Comparison of ENCODE assay signal across 25 cellular contexts in genomic region chr5:64836190-64836750, GRCh38.
A peak's percentile ranks its signal among the peaks of the same experiment; 100 is the strongest.
DNase-seq lines count a peak whose midpoint lies in the region; ATAC-seq and TF ChIP-seq lines count a peak whose summit lies in the region.
"Had no signal": no experiment of that assay in that cellular context is flagged by ENCODE, and none has a peak within 500 bp of the region (broad histone marks: within the 10 kb centered on the region; RNA-seq: fewer than 3 reads in every experiment).

No MANE protein-coding gene starts in this region.

- dilution Hi-C loops in mammary epithelial cell (cut with HindIII; ENCODE audit: low sequenced_read_pairs), result no loop called here

- BruUV-seq in mammary epithelial cell (replicated peaks; lab: Mats Ljungman, UMichigan), result no TSS peak

- in situ Hi-C loops in mammary epithelial cell (cut with MboI; ENCODE audit: low sequenced_read_pairs in 2 of 2), result no loop called here

- H3K9ac ChIP-seq in mammary epithelial cell (ENCODE audit: insufficient read depth, low read length), result no peak overlapping the region
- H3K9ac ChIP-seq: BLaER1, KMS-11 had no signal

- H3K27me3 ChIP-seq in left ventricle myocardium inferior (ENCODE audit: low read depth), result no peaks in the 10 kb centered on the region
- no peaks in the 10 kb centered on the region for H3K27me3 ChIP-seq in gastroesophageal sphincter
- H3K27me3 ChIP-seq in mammary epithelial cell (ENCODE audit: insufficient read depth, low read length), result no peaks in the 10 kb centered on the region
- H3K27me3 ChIP-seq: BLaER1, SJCRH30, testis had no signal

- DNase-seq in left ventricle myocardium inferior (no peak), cardiac septum (ENCODE audit: low spot score) (no peak), dermis blood vessel endothelial cell (peak; percentile 60), stromal cell of bone marrow (ENCODE audit: low read depth) (peak; percentile 23), SKM-1 (lab: John Stamatoyannopoulos, UW; ENCODE audit: unreplicated experiment) (no peak), mammary epithelial cell (no peak)
- DNase-seq: activated CD4-positive, alpha-beta T cell treated with anti-CD3 and anti-CD28 coated beads, Interleukin-2, amount 10 ng/mL, durations not matched to agents 7 days and 5 days; anterior cingulate cortex; COR-L47; DMS79; MV-4-11; NCI-H1694; NCI-H2171 treated with DMSO at 0.1 percent for 48 hours; NCI-H524; retina; SJCRH30; stimulated activated CD4-positive, alpha-beta T cell treated with anti-CD3 and anti-CD28 coated beads, Interleukin-12 subunit alpha, Interleukin-12 subunit beta, amount 100 ng/mL, for 4 hours; stimulated activated CD4-positive, alpha-beta T cell treated with anti-CD3 and anti-CD28 coated beads, Interleukin-4, amount 100 ng/mL, for 24 hours; stimulated activated naive B cell treated with anti-CD40 and anti-IgM and Interleukin-4, amounts not matched to agents 10 μg/mL and 1 μg/mL and 100 μg/mL, for 72 hours; testis had no signal

- TF ChIP-seq EP300 in gastroesophageal sphincter (IDR thresholded peaks at IDR 0.05), result no peak

- H3K27ac ChIP-seq in left ventricle myocardium inferior (replicated peaks) (peak overlapping the region; percentile 66), gastroesophageal sphincter (peak overlapping the region; percentile 54 to 73 (median 60)), mammary epithelial cell (ENCODE audit: insufficient read depth, low read depth, low read length) (no peak overlapping the region)
- H3K27ac ChIP-seq: BLaER1, KMS-11, SJCRH30 had no signal

- H3K4me1 ChIP-seq in left ventricle myocardium inferior (peaks cover 53% of the 10 kb centered on the region), gastroesophageal sphincter (peaks cover 4 to 66% (median 19%) of the 10 kb centered on the region in 3 donors), mammary epithelial cell (ENCODE audit: insufficient read depth, low read length) (peaks cover 6% of the 10 kb centered on the region)
- H3K4me1 ChIP-seq: BLaER1, SJCRH30, testis had no signal

- no peaks in the 10 kb centered on the region for H3K9me3 ChIP-seq in left ventricle myocardium inferior (replicated peaks)
- H3K9me3 ChIP-seq in gastroesophageal sphincter, result no peaks in the 10 kb centered on the region
- H3K9me3 ChIP-seq in mammary epithelial cell (replicated peaks; ENCODE audit: insufficient read depth, low read length), result no peaks in the 10 kb centered on the region
- H3K9me3 ChIP-seq: SJCRH30, testis had no signal

- intact Hi-C loops in left ventricle myocardium inferior (cut with micrococcal nuclease), result no loop called here
- intact Hi-C loops in cardiac septum (cut with DNase I), result loop anchor here (5.0 to 10.0 kb wide), 2 partner anchors 109 to 201 kb away; no protein-coding TSS in a partner anchor
- intact Hi-C loops in mammary epithelial cell (cut with micrococcal nuclease), result no loop called here

- H3K36me3 ChIP-seq in left ventricle myocardium inferior (peaks cover 9% of the 10 kb centered on the region), gastroesophageal sphincter (peaks cover 0 to 5% of the 10 kb centered on the region in 2 donors), mammary epithelial cell (ENCODE audit: insufficient read depth, low read length) (no peaks in the 10 kb centered on the region)

- ATAC-seq in gastroesophageal sphincter (no peak), SK-N-SH treated with all-trans-retinoic acid at 6 μM for 48 hours (no peak)
- ATAC-seq: activated T-helper 17 cell treated with anti-CD3 and anti-CD28 coated beads, Interleukin-2, amount 50 U/mL, for 72 hours; stimulated activated naive B cell treated with anti-CD40 and anti-IgM and Interleukin-4, amounts not matched to agents 10 μg/mL and 1 μg/mL and 100 μg/mL, for 72 hours had no signal

- H3K4me3 ChIP-seq in left ventricle myocardium inferior (no peak overlapping the region), gastroesophageal sphincter (no peak overlapping the region), mammary epithelial cell (replicated peaks in 1 of 3; ENCODE audit: insufficient read depth in 1 of 3, low read depth in 2 of 3, low read length in 3 of 3) (no peak overlapping the region)
- H3K4me3 ChIP-seq: BLaER1, SJCRH30, testis had no signal

- no peak overlapping the region for H2AFZ ChIP-seq in mammary epithelial cell (ENCODE audit: low read depth, low read length)

- no peak overlapping the region for H3K4me2 ChIP-seq in mammary epithelial cell (ENCODE audit: insufficient read depth, low read depth, low read length)
- H3K4me2 ChIP-seq: BLaER1, KMS-11 had no signal

- no peaks in the 10 kb centered on the region for H3K79me2 ChIP-seq in mammary epithelial cell (ENCODE audit: insufficient read depth, low read length)

- TF ChIP-seq POLR2A in gastroesophageal sphincter (IDR thresholded peaks at IDR 0.05), result no peak

- TF ChIP-seq CTCF in left ventricle myocardium inferior (IDR thresholded peaks at IDR 0.05; ENCODE audit: borderline replicate concordance) (no peak), gastroesophageal sphincter (IDR thresholded peaks at IDR 0.05) (no peak), mammary epithelial cell (conservative IDR thresholded peaks at IDR 0.05 in 1 of 2, IDR thresholded peaks at IDR 0.05 in 1 of 2; ENCODE audit: extremely low read depth in 1 of 2, insufficient read depth in 1 of 2, low read depth in 1 of 2, low read length in 2 of 2) (no peak)

- no peaks in the 10 kb centered on the region for H4K20me1 ChIP-seq in mammary epithelial cell (ENCODE audit: insufficient read depth, low read length)
- H4K20me1 ChIP-seq: BLaER1 had no signal

- CTCF ChIA-PET in mammary epithelial cell (lab: Charles Lee; ENCODE audit: low non-redundant PET), result no interaction called here

TF ChIP-seq in SK-N-SH treated with all-trans-retinoic acid at 6 μM for 48 hours, 23 proteins besides CTCF, POLR2A, EP300 and RAD21:
- TF ChIP-seq ZC3H10 (CRISPR knock-in tag; IDR thresholded peaks at IDR 0.05) (no peak), ESRRG (CRISPR knock-in tag; IDR thresholded peaks at IDR 0.05) (no peak), CSDC2 (CRISPR knock-in tag; IDR thresholded peaks at IDR 0.05) (no peak), TOX (CRISPR knock-in tag; IDR thresholded peaks at IDR 0.05; ENCODE audit: borderline replicate concordance) (no peak), TCF4 (CRISPR knock-in tag; IDR thresholded peaks at IDR 0.05; ENCODE audit: borderline replicate concordance) (no peak), CREB5 (CRISPR knock-in tag; IDR thresholded peaks at IDR 0.05; ENCODE audit: low read depth) (no peak), ZNF70 (CRISPR knock-in tag; IDR thresholded peaks at IDR 0.05) (no peak), OSR1 (CRISPR knock-in tag; IDR thresholded peaks at IDR 0.05) (no peak), SNAI2 (CRISPR knock-in tag; IDR thresholded peaks at IDR 0.05) (no peak), ARNTL (CRISPR knock-in tag; IDR thresholded peaks at IDR 0.05; ENCODE audit: borderline replicate concordance, low read depth) (no peak)
- TF ChIP-seq, protein P1, sequence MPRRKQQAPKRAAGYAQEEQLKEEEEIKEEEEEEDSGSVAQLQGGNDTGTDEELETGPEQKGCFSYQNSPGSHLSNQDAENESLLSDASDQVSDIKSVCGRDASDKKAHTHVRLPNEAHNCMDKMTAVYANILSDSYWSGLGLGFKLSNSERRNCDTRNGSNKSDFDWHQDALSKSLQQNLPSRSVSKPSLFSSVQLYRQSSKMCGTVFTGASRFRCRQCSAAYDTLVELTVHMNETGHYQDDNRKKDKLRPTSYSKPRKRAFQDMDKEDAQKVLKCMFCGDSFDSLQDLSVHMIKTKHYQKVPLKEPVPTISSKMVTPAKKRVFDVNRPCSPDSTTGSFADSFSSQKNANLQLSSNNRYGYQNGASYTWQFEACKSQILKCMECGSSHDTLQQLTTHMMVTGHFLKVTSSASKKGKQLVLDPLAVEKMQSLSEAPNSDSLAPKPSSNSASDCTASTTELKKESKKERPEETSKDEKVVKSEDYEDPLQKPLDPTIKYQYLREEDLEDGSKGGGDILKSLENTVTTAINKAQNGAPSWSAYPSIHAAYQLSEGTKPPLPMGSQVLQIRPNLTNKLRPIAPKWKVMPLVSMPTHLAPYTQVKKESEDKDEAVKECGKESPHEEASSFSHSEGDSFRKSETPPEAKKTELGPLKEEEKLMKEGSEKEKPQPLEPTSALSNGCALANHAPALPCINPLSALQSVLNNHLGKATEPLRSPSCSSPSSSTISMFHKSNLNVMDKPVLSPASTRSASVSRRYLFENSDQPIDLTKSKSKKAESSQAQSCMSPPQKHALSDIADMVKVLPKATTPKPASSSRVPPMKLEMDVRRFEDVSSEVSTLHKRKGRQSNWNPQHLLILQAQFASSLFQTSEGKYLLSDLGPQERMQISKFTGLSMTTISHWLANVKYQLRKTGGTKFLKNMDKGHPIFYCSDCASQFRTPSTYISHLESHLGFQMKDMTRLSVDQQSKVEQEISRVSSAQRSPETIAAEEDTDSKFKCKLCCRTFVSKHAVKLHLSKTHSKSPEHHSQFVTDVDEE (CRISPR knock-in tag; IDR thresholded peaks at IDR 0.05), result no peak

Comparison
In these comparisons a context has a peak if more than half of its experiments do, and no peak if none do; other contexts are left out.
1. DNase-seq: peak in dermis blood vessel endothelial cell (single experiment) and stromal cell of bone marrow (single experiment); none in left ventricle myocardium inferior (single experiment), cardiac septum (single experiment), SKM-1 (single experiment) and mammary epithelial cell (single experiment).